ENCODE assay signal across 29 cellular contexts in genomic region chr14:70943838-70944237, GRCh38. TPM values are rescaled to one million over a fixed set of nuclear protein-coding genes. Genes with fewer than 3 reads are reported as not detected.
DNase-seq lines count a peak whose midpoint lies in the region; ATAC-seq, FAIRE-seq and TF ChIP-seq lines count a peak whose summit lies in the region.
"Had no signal": no experiment of that assay in that cellular context is flagged by ENCODE, and none has a peak within 500 bp of the region (broad histone marks: within the 10 kb centered on the region; RNA-seq: fewer than 3 reads in every experiment).

No MANE protein-coding gene starts in this region.

- in situ Hi-C loops in HepG2 (cut with HindIII; ENCODE audit: extremely low pct_ligation_motif_present, low pct_unique_long_range_greater_than_20kb) = no loop called here

- no peak overlapping the region for H3K9ac ChIP-seq in HepG2 (ENCODE audit: insufficient read depth, low read depth, low read length)

- POLR2A ChIA-PET in HepG2 (lab: Yijun Ruan, JAX) = no interaction called here

- FAIRE-seq in HepG2 (lab: Jason Lieb, UNC) (no peak), pancreas (lab: Jason Lieb, UNC) (no peak)
- FAIRE-seq: kidney, small intestine had no signal

- no peak overlapping the region for H3K4me2 ChIP-seq in HepG2 (ENCODE audit: low read depth, low read length)
- H3K4me2 ChIP-seq: GM23338 had no signal

- H3K79me2 ChIP-seq in HepG2 (ENCODE audit: insufficient read depth, low read length) = peaks cover 18% of the 10 kb centered on the region

- CTCF ChIA-PET in HepG2 (lab: Yijun Ruan, JAX; ENCODE audit: low intra/inter-chr PET ratio, low total read pairs) = no interaction called here

- H3K4me3 ChIP-seq in HepG2 (replicated peaks in 1 of 3; ENCODE audit: insufficient read depth in 1 of 3, low read depth in 2 of 3, low read length in 3 of 3) = no peak overlapping the region
- H3K4me3 ChIP-seq in right lobe of liver = no peak overlapping the region
- no peak overlapping the region for H3K4me3 ChIP-seq in effector memory CD4-positive, alpha-beta T cell (ENCODE audit: insufficient read depth, low read depth, low read length, poor library complexity, severe bottlenecking)
- no peak overlapping the region for H3K4me3 ChIP-seq in pancreas
- H3K4me3 ChIP-seq: adrenal gland, body of pancreas, dorsolateral prefrontal cortex, GM23338, stomach, tibial artery had no signal

- TF ChIP-seq CTCF in HepG2 (CRISPR knock-in tag; IDR thresholded peaks at IDR 0.05) = no peak
- no peak for TF ChIP-seq CTCF in right lobe of liver (IDR thresholded peaks at IDR 0.05)
- no peak for TF ChIP-seq CTCF in pancreas (IDR thresholded peaks at IDR 0.05)

- peaks cover 26% of the 10 kb centered on the region for H3K9me3 ChIP-seq in HepG2 (ENCODE audit: low read length)
- H3K9me3 ChIP-seq in right lobe of liver = peaks cover 0 to 13% (median 3%) of the 10 kb centered on the region in 4 donors
- no peaks in the 10 kb centered on the region for H3K9me3 ChIP-seq in T-helper 17 cell (ENCODE audit: control insufficient read depth, low read length, poor library complexity, severe bottlenecking)
- peaks cover 18% of the 10 kb centered on the region for H3K9me3 ChIP-seq in effector memory CD4-positive, alpha-beta T cell (ENCODE audit: control insufficient read depth, low read length)
- H3K9me3 ChIP-seq in pancreas = no peaks in the 10 kb centered on the region
- H3K9me3 ChIP-seq: BE2C had no signal

- H3K27me3 ChIP-seq in HepG2 (ENCODE audit: control insufficient read depth in 1 of 2, insufficient read depth in 2 of 2, low read length in 2 of 2) (no peaks in the 10 kb centered on the region), right lobe of liver (no peaks in the 10 kb centered on the region), pancreas (no peaks in the 10 kb centered on the region)
- H3K27me3 ChIP-seq in effector memory CD4-positive, alpha-beta T cell (replicated peaks; ENCODE audit: control insufficient read depth, insufficient read depth, low read length, poor library complexity, severe bottlenecking) = no peaks in the 10 kb centered on the region
- H3K27me3 ChIP-seq: adrenal gland, BE2C, body of pancreas, dorsolateral prefrontal cortex, stomach, tibial artery had no signal

- H3K4me3 Mint-ChIP-seq in T-helper 17 cell = no peak overlapping the region
- H3K4me3 Mint-ChIP-seq: GM23338, natural killer cell, WTC11 had no signal

- H2AFZ ChIP-seq in HepG2 (ENCODE audit: low read length) = no peak overlapping the region
- H2AFZ ChIP-seq: GM23338 had no signal

- intact Hi-C loops in HepG2 (cut with micrococcal nuclease; ENCODE audit: unreplicated experiment) = no loop called here
- intact Hi-C loops in right lobe of liver (cut with DNase I) = no loop called here
- intact Hi-C loops in pancreas (cut with DNase I) = no loop called here

- H3K4me1 ChIP-seq in HepG2 (ENCODE audit: insufficient read depth, low read length) (0 out of 2 replicates have a peak, but pooled peaks cover 14% of the 10 kb centered on the region), right lobe of liver (no peaks in the 10 kb centered on the region), pancreas (no peaks in the 10 kb centered on the region)
- peaks cover 10% of the 10 kb centered on the region for H3K4me1 ChIP-seq in effector memory CD4-positive, alpha-beta T cell (ENCODE audit: control insufficient read depth, insufficient read depth, low read length, poor library complexity, severe bottlenecking)
- H3K4me1 ChIP-seq: adrenal gland, BE2C, body of pancreas, stomach, tibial artery had no signal

- WGBS in HepG2 (ENCODE audit: low lambda C conversion rate) = 100% methylated on average over 1 of the region's 1 CpG
- WGBS in right lobe of liver (ENCODE audit: insufficient coverage, low coverage, low lambda C conversion rate, missing lambda C conversion rate) = no CpG with 5 or more reads among the region's 1 CpG
- WGBS in pancreas, 2 donors = 96 to 100% methylated on average over 1 of the region's 1 CpG

- ATAC-seq in HepG2 (no peak), right lobe of liver (no peak), T-helper 17 cell (no peak), pancreas (no peak), GM21367 (IDR thresholded peaks at IDR 0.05; ENCODE audit: unreplicated experiment) (no peak), HG03469 (IDR thresholded peaks at IDR 0.05; ENCODE audit: unreplicated experiment) (no peak), GM21576 (IDR thresholded peaks at IDR 0.05; ENCODE audit: unreplicated experiment) (no peak)
- ATAC-seq: body of pancreas, GM23338, natural killer cell, Panc1, WTC11 had no signal

- peaks cover 6% of the 10 kb centered on the region; the same call in 1 of the 2 replicates for H4K20me1 ChIP-seq in HepG2 (ENCODE audit: insufficient read depth, low read length)

- H3K36me3 Mint-ChIP-seq in T-helper 17 cell (ENCODE audit: low read depth) = peaks cover 9% of the 10 kb centered on the region

- TF ChIP-seq RAD21 in HepG2 (CRISPR knock-in tag; IDR thresholded peaks at IDR 0.05) = no peak

- H3K36me3 ChIP-seq in HepG2 (replicated peaks in 1 of 2; ENCODE audit: control insufficient read depth in 1 of 2, insufficient read depth in 2 of 2, low read length in 2 of 2) (peaks cover 8 to 16% of the 10 kb centered on the region in 2 experiments; a peak in 4 of 5 replicates), right lobe of liver (peaks cover 0 to 6% (median 3%) of the 10 kb centered on the region in 4 donors), pancreas (no peaks in the 10 kb centered on the region)
- H3K36me3 ChIP-seq in effector memory CD4-positive, alpha-beta T cell (ENCODE audit: control insufficient read depth, insufficient read depth, low read length) = peaks cover 24% of the 10 kb centered on the region

- no TSS peak for BruUV-seq in HepG2 (replicated peaks; lab: Mats Ljungman, UMichigan)

- peaks cover 22% of the 10 kb centered on the region for H3K4me1 Mint-ChIP-seq in T-helper 17 cell
- H3K4me1 Mint-ChIP-seq: GM23338, WTC11 had no signal

- peak overlapping the region; percentile 93 for H3K27ac Mint-ChIP-seq in T-helper 17 cell
- H3K27ac Mint-ChIP-seq: GM23338, WTC11 had no signal

- TF ChIP-seq EP300 in HepG2 (IDR thresholded peaks at IDR 0.05; ENCODE audit: low read depth in 2 of 2, low read length in 2 of 2) (no peak), HepG2 (CRISPR knock-in tag; IDR thresholded peaks at IDR 0.05; ENCODE audit: borderline replicate concordance) (no peak)

- no peaks in the 10 kb centered on the region for H3K27me3 Mint-ChIP-seq in T-helper 17 cell

- no peak for TF ChIP-seq POLR2A in HepG2 (IDR thresholded peaks at IDR 0.05; ENCODE audit: insufficient read depth in 1 of 2, low read depth in 2 of 2, low read length in 2 of 2)
- no peak for TF ChIP-seq POLR2A in right lobe of liver (IDR thresholded peaks at IDR 0.05)

- H3K27ac ChIP-seq in HepG2 (ENCODE audit: extremely low read length, insufficient read depth, low read length) (no peak overlapping the region), right lobe of liver (no peak overlapping the region), pancreas (no peak overlapping the region)
- H3K27ac ChIP-seq in effector memory CD4-positive, alpha-beta T cell (ENCODE audit: insufficient read depth, low read length, poor library complexity, severe bottlenecking) = peak overlapping the region; percentile 13
- H3K27ac ChIP-seq: adrenal gland, body of pancreas, dorsolateral prefrontal cortex, stomach, tibial artery had no signal

- DNase-seq in HepG2 (ENCODE audit: low spot score) (no peak), right lobe of liver (no peak), T-helper 17 cell (no peak), pancreas (no peak)
- no peak for DNase-seq in effector memory CD4-positive, alpha-beta T cell
- DNase-seq: activated effector memory CD4-positive, alpha-beta T cell treated with anti-CD3 and anti-CD28 coated beads, Interleukin-2, amount 50 U/mL, for 16 hours; adrenal gland; BE2C; body of pancreas; cerebellar nuclear complex; dorsolateral prefrontal cortex; IMR-90; kidney; natural killer cell; NCI-H1092; NCI-H187 treated with DMSO at 0.1 percent for 48 hours; NCI-H524; SHP77; small intestine; stimulated activated CD8-positive, alpha-beta memory T cell treated with anti-CD3 and anti-CD28 coated beads, Interleukin-4, amount 100 ng/mL, for 48 hours; stomach; T1000; tibial artery had no signal

RNA-seq across cellular contexts. Expression of gene PCNX1, which starts 36.6 kb away (rescaled TPM):
- total RNA-seq in HepG2 (2016; rRNA removed; fragmentation: Illumina TruSeq; extraction: Trizol) (24.9 and 25.8 TPM in 2 replicates), right lobe of liver (10 to 100 TPM; 25.4 to 33.2 (median 29.3) TPM), T-helper 17 cell (100 to 1,000 TPM; 140 to 153 TPM), pancreas (10 to 100 TPM; 13.3 to 28.7 (median 17.7) TPM)
- 20.2 and 22.1 TPM in 2 replicates for total RNA-seq in HepG2 (2016; cell fraction: cytosol; rRNA removed; fragmentation: Illumina TruSeq; extraction: Trizol; ENCODE audit: low read depth)
- total RNA-seq in HepG2 (2016; cell fraction: insoluble cytoplasmic fraction; rRNA removed; fragmentation: Illumina TruSeq; extraction: Trizol) = 21.5 and 23.3 TPM in 2 replicates
- 15.6 and 18.2 TPM in 2 replicates for total RNA-seq in HepG2 (2016; cell fraction: membrane; rRNA removed; fragmentation: Illumina TruSeq; extraction: Trizol)
- total RNA-seq in HepG2 (2016; cell fraction: nucleus; rRNA removed; fragmentation: Illumina TruSeq; extraction: Trizol) = 49.9 and 59.2 TPM in 2 replicates
- polyA plus RNA-seq in HepG2 (2011; rRNA removed) (25.1 and 30.3 TPM in 2 replicates), pancreas (1 to 10 TPM; 5.0 to 7.5 TPM)
- polyA plus RNA-seq in HepG2 (2011; cell fraction: cytosol; rRNA removed) = 15.9 and 19.5 TPM in 2 replicates
- 30.1 and 32.5 TPM in 2 replicates for polyA plus RNA-seq in HepG2 (2011; cell fraction: nucleus; rRNA removed)
- 12.4 and 12.5 TPM in 2 replicates for polyA plus RNA-seq in HepG2 (2012)
- 2.1 and 2.3 TPM in 2 replicates for polyA plus RNA-seq in HepG2 (2016; cell fraction: cytosol; fragmentation: Illumina TruSeq; extraction: Trizol; ENCODE audit: low read depth)
- 14.1 and 16.0 TPM in 2 replicates for polyA plus RNA-seq in HepG2 (2016; cell fraction: insoluble cytoplasmic fraction; fragmentation: Illumina TruSeq; extraction: Trizol; ENCODE audit: low read depth)
- 3.2 and 4.8 TPM in 2 replicates for polyA plus RNA-seq in HepG2 (2016; cell fraction: membrane; fragmentation: Illumina TruSeq; extraction: Trizol; ENCODE audit: low read depth)
- polyA plus RNA-seq in HepG2 (2016; cell fraction: nucleus; fragmentation: Illumina TruSeq; extraction: Trizol; ENCODE audit: insufficient read depth, low read depth) = 30.5 and 32.1 TPM in 2 replicates
- 177 and 200 TPM in 2 replicates for polyA minus RNA-seq in HepG2 (2011; rRNA and poly(A)+ RNA removed; ENCODE audit: low replicate concordance)
- polyA minus RNA-seq in HepG2 (2011; cell fraction: cytosol; rRNA and poly(A)+ RNA removed) = 61.3 and 74.0 TPM in 2 replicates
- 155 and 160 TPM in 2 replicates for polyA minus RNA-seq in HepG2 (2011; cell fraction: nucleus; rRNA and poly(A)+ RNA removed)
